In genomic region chr6:92989656-92990055, GRCh38 we compare ENCODE assay signal across 20 cellular contexts.
DNase-seq lines count a peak whose midpoint lies in the region; TF ChIP-seq lines count a peak whose summit lies in the region.
"Had no signal": no experiment of that assay in that cellular context is flagged by ENCODE, and none has a peak within 500 bp of the region (broad histone marks: within the 10 kb centered on the region; RNA-seq: fewer than 3 reads in every experiment).

No MANE protein-coding gene starts in this region.

- H3K36me3 ChIP-seq in HAP-1 (replicated peaks), result no peaks in the 10 kb centered on the region
- H3K36me3 ChIP-seq: BE2C, MG63 had no signal

- TF ChIP-seq CTCF in fibroblast of villous mesenchyme (IDR thresholded peaks at IDR 0.05; ENCODE audit: insufficient read depth, low read depth, low read length), result no peak

- DNase-seq in OCI-M1 (lab: John Stamatoyannopoulos, UW), result peak; percentile 86
- DNase-seq in astrocyte of the hippocampus (ENCODE audit: low read depth, low spot score), result peak; percentile 3
- DNase-seq in fibroblast of villous mesenchyme (ENCODE audit: low read depth), result peak; percentile 4
- DNase-seq in renal cortical epithelial cell (ENCODE audit: low read depth), result peak; percentile 49
- no peak for DNase-seq in HAP-1 (ENCODE audit: low spot score in 2 of 2)
- DNase-seq in G401 (ENCODE audit: low spot score), result no peak
- DNase-seq in superior temporal gyrus (ENCODE audit: extremely low spot score), result no peak
- DNase-seq: BE2C; DMS53; GF-D8; GOT3; Kasumi-1; MG63; NCI-H1048; NCI-H1417 treated with DMSO at 0.1 percent for 48 hours; NCI-H187; NCI-H2107; NCI-H69; NK-92 treated with Interleukin-12 subunit alpha and Interleukin-12 subunit beta, amount 100 ng/mL, for 24 hours; Right ventricle myocardium superior had no signal

- in situ Hi-C loops in HAP-1 (cut with MboI; ENCODE audit: low sequenced_read_pairs) (no loop called here), G401 (cut with HindIII; ENCODE audit: low sequenced_read_pairs) (no loop called here)

- H3K27me3 ChIP-seq in HAP-1 (ENCODE audit: low read depth), result no peaks in the 10 kb centered on the region
- H3K27me3 ChIP-seq: BE2C, MG63 had no signal

- H3K9me3 ChIP-seq in HAP-1, result no peaks in the 10 kb centered on the region
- H3K9me3 ChIP-seq: BE2C, MG63 had no signal

- H3K4me3 ChIP-seq in fibroblast of villous mesenchyme (ENCODE audit: low read depth, low read length) (no peak overlapping the region), HAP-1 (no peak overlapping the region)
- H3K4me3 ChIP-seq: MG63 had no signal

- no peaks in the 10 kb centered on the region for H3K4me1 ChIP-seq in HAP-1
- H3K4me1 ChIP-seq: BE2C had no signal

Comparison
In these comparisons a context has a peak if more than half of its experiments do, and no peak if none do; other contexts are left out.
1. DNase-seq: peak in OCI-M1 (single experiment), astrocyte of the hippocampus (single experiment), fibroblast of villous mesenchyme (single experiment) and renal cortical epithelial cell (single experiment); none in HAP-1 (0 of 2), G401 (single experiment) and superior temporal gyrus (single experiment).